Comparison of ENCODE assay signal across 7 cellular contexts in the genomic region with DNA sequence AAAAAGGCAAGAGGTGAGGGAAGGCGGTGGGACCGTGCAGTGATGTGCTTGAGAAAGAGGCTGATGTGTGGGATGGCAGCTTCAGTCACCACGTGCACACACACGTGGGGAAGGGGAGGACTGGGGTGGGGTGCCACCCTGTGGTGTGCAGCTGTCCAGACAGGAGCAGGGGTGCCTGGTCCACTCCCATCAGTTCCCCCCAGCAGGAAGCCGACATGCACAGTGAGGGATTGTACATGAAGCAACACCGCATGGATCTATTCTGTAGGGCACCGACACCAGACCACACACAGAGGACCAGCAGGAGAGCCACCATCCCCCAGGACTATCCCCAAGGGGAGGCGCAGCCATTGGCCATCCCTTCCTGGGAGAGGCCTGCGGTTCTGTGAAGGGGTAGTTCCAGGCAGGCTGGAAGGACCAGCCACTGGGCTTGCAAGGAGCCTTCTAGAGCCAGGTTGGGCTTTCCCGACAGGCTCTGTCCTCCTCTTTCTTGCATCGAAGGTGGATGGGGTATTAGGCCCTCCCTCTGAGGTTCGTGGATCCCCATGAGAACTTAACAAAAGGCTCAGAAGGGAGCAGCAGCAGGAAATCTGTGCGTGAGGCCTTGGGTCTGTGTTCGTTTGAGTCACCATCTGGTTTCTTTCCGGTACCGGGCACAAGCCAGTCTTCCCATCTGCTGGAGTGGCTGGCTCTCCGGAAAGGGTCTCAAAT. TPM values are rescaled to one million over a fixed set of nuclear protein-coding genes. Genes with fewer than 3 reads are reported as not detected.
DNase-seq lines count a peak whose midpoint lies in the region; ATAC-seq and TF ChIP-seq lines count a peak whose summit lies in the region.

No MANE protein-coding gene starts in this region.

- WGBS in esophagus muscularis mucosa, result 75% methylated on average over 15 of the region's 17 CpGs
- WGBS in sigmoid colon, 2 donors, result 66 to 78% methylated on average over 17 of the region's 17 CpGs

- H3K27me3 ChIP-seq in GM06990 (replicated peaks; ENCODE audit: control insufficient read depth, insufficient read depth, low read length) (no peaks in the 10 kb centered on the region; the same call in none of the 2 replicates), esophagus muscularis mucosa (no peaks in the 10 kb centered on the region), sigmoid colon (no peaks in the 10 kb centered on the region)

- ATAC-seq in HG02885 (IDR thresholded peaks at IDR 0.05; ENCODE audit: poor library complexity, unreplicated experiment), result no peak
- ATAC-seq in GM21360 (IDR thresholded peaks at IDR 0.05; ENCODE audit: unreplicated experiment), result no peak

- TF ChIP-seq CTCF in GM06990 (IDR thresholded peaks at IDR 0.05; ENCODE audit: insufficient read depth, low read length, poor library complexity, severe bottlenecking) (peak; percentile 7), esophagus muscularis mucosa (IDR thresholded peaks at IDR 0.05) (no peak), sigmoid colon (IDR thresholded peaks at IDR 0.05) (no peak)

- no peak for DNase-seq in GM06990 (ENCODE audit: extremely low read depth, insufficient read length)
- DNase-seq in NCI-H2171 (lab: John Stamatoyannopoulos, UW), result peak; percentile 83
- DNase-seq in esophagus muscularis mucosa (ENCODE audit: extremely low spot score), result no peak
- DNase-seq in sigmoid colon, result no peak
- no peak for DNase-seq in 8988T

- H3K27ac ChIP-seq in esophagus muscularis mucosa (replicated peaks in 1 of 4) (peak overlapping the region in 3 of 4 donors; percentile 47 to 57 (median 52)), sigmoid colon (peak overlapping the region in 3 of 4 donors; percentile 67 to 86 (median 78))

- H3K4me1 ChIP-seq in esophagus muscularis mucosa (peaks cover 31 to 51% (median 46%) of the 10 kb centered on the region in 4 donors), sigmoid colon (peaks cover 0 to 61% (median 53%) of the 10 kb centered on the region in 4 donors)

- H3K36me3 ChIP-seq in GM06990 (ENCODE audit: control insufficient read depth, insufficient read depth, low read length) (no peaks in the 10 kb centered on the region), esophagus muscularis mucosa (peaks cover 0 to 32% (median 0%) of the 10 kb centered on the region in 4 donors), sigmoid colon (no peaks in the 10 kb centered on the region)

- intact Hi-C loops in esophagus muscularis mucosa (cut with DNase I) (loop anchor here (1.0 to 10.0 kb wide), 2 partner anchors 92 to 229 kb away; no protein-coding TSS in a partner anchor), sigmoid colon (cut with DNase I) (loop anchor here (1.0 to 10.0 kb wide), 4 partner anchors 43 to 249 kb away; partner anchors contain the start of gene HSPA2)

- TF ChIP-seq POLR2A in esophagus muscularis mucosa (IDR thresholded peaks at IDR 0.05; ENCODE audit: low read depth) (no peak), sigmoid colon (IDR thresholded peaks at IDR 0.05) (no peak)

- TF ChIP-seq EP300 in esophagus muscularis mucosa (IDR thresholded peaks at IDR 0.05) (no peak), sigmoid colon (IDR thresholded peaks at IDR 0.05) (no peak)

- no peak overlapping the region for H3K4me3 ChIP-seq in GM06990 (replicated peaks; ENCODE audit: low read depth, low read length)
- H3K4me3 ChIP-seq in esophagus muscularis mucosa, result peak overlapping the region in 1 of 4 donors; percentile 43
- no peak overlapping the region for H3K4me3 ChIP-seq in sigmoid colon

- no peaks in the 10 kb centered on the region for H3K9me3 ChIP-seq in esophagus muscularis mucosa
- H3K9me3 ChIP-seq in sigmoid colon, result no peaks in the 10 kb centered on the region

RNA-seq across cellular contexts. Expression of gene PLEKHG3, which starts 59.7 kb away (rescaled TPM):
- 10 to 100 TPM; 21.7 to 66.7 (median 35.1) TPM for total RNA-seq in esophagus muscularis mucosa
- total RNA-seq in sigmoid colon, result 10 to 100 TPM; 34.4 to 67.9 (median 52.3) TPM
- 10 to 100 TPM; 16.9 to 26.8 (median 17.4) TPM for polyA plus RNA-seq in sigmoid colon
